Comparison of ENCODE assay signal across 10 cellular contexts in genomic region chr6:45713981-45714685, GRCh38.
DNase-seq lines count a peak whose midpoint lies in the region; ATAC-seq and TF ChIP-seq lines count a peak whose summit lies in the region.
"Had no signal": no experiment of that assay in that cellular context is flagged by ENCODE, and none has a peak within 500 bp of the region (broad histone marks: within the 10 kb centered on the region; RNA-seq: fewer than 3 reads in every experiment).

No MANE protein-coding gene starts in this region.

- H3K23ac ChIP-seq in trophoblast cell (ENCODE audit: low read length): no peak overlapping the region

- H3K4me3 ChIP-seq in OCI-LY3 (ENCODE audit: low read length) (peak overlapping the region; percentile 44), trophoblast cell (ENCODE audit: low read depth, low read length) (no peak overlapping the region)
- H3K4me3 ChIP-seq: HAP-1, vagina had no signal

- H3K9me3 ChIP-seq in OCI-LY3 (ENCODE audit: insufficient read depth, low read length) (no peaks in the 10 kb centered on the region), trophoblast cell (ENCODE audit: insufficient read depth, low read depth, low read length) (no peaks in the 10 kb centered on the region)
- H3K9me3 ChIP-seq: HAP-1, vagina had no signal

- peaks cover 4% of the 10 kb centered on the region; the same call in 1 of the 2 replicates for H4K20me1 ChIP-seq in OCI-LY3 (ENCODE audit: insufficient read depth, low read length)

- H3K27ac ChIP-seq in OCI-LY3 (ENCODE audit: low read length) (no peak overlapping the region), trophoblast cell (ENCODE audit: low read depth, low read length) (no peak overlapping the region)
- H3K27ac ChIP-seq: vagina had no signal

- no CpG with 5 or more reads among the region's 11 CpGs for WGBS in trophoblast cell (ENCODE audit: extremely low coverage, insufficient coverage, insufficient read length)

- H3K36me3 ChIP-seq in OCI-LY3 (replicated peaks; ENCODE audit: low read depth, low read length): peaks cover under 1% of the 10 kb centered on the region
- H3K36me3 ChIP-seq in trophoblast cell (ENCODE audit: control insufficient read depth in 1 of 2, insufficient read depth in 2 of 2, low read length in 2 of 2): no peaks in the 10 kb centered on the region
- H3K36me3 ChIP-seq: HAP-1, vagina had no signal

- H3K4me1 ChIP-seq in OCI-LY3 (ENCODE audit: low read length) (peaks cover 42% of the 10 kb centered on the region), trophoblast cell (ENCODE audit: control insufficient read depth in 1 of 2, insufficient read depth in 2 of 2, low read length in 2 of 2) (no peaks in the 10 kb centered on the region)
- H3K4me1 ChIP-seq: HAP-1, vagina had no signal

- H2BK12ac ChIP-seq in trophoblast cell (ENCODE audit: low read length): peak overlapping the region; percentile 76

- H3K79me2 ChIP-seq in OCI-LY3 (ENCODE audit: low read length) (no peaks in the 10 kb centered on the region), trophoblast cell (ENCODE audit: control insufficient read depth, insufficient read depth, low read length, poor library complexity) (no peaks in the 10 kb centered on the region)

- H2BK120ac ChIP-seq in trophoblast cell (ENCODE audit: insufficient read depth, low read length, poor library complexity): peak overlapping the region; percentile 30

- H3K27me3 ChIP-seq in OCI-LY3 (ENCODE audit: low read depth, low read length): peaks cover 82% of the 10 kb centered on the region
- no peaks in the 10 kb centered on the region for H3K27me3 ChIP-seq in trophoblast cell (ENCODE audit: insufficient read depth, low read length)
- H3K27me3 ChIP-seq: vagina had no signal

- no peak overlapping the region for H2BK5ac ChIP-seq in trophoblast cell (ENCODE audit: low read depth, low read length, poor library complexity)

- H3K79me1 ChIP-seq in trophoblast cell (ENCODE audit: low read length): no peaks in the 10 kb centered on the region

- no peak for ATAC-seq in GM18907 (IDR thresholded peaks at IDR 0.05; ENCODE audit: unreplicated experiment)
- no peak for ATAC-seq in GM18909 (IDR thresholded peaks at IDR 0.05; ENCODE audit: poor library complexity, unreplicated experiment)

- no peak overlapping the region for H2AK5ac ChIP-seq in trophoblast cell (ENCODE audit: low read length)

- no peak overlapping the region for H4K12ac ChIP-seq in trophoblast cell (ENCODE audit: low read depth, low read length)

- H3K4ac ChIP-seq in trophoblast cell (ENCODE audit: low read depth, low read length): no peak overlapping the region

- H3K18ac ChIP-seq in trophoblast cell (ENCODE audit: low read length): no peak overlapping the region

- H3K4me2 ChIP-seq in OCI-LY3 (ENCODE audit: low read length) (peak overlapping the region; percentile 59), trophoblast cell (ENCODE audit: low read length) (no peak overlapping the region)

- no peak overlapping the region for H2AFZ ChIP-seq in OCI-LY3 (ENCODE audit: low read depth, low read length)
- H2AFZ ChIP-seq in trophoblast cell (ENCODE audit: insufficient read depth, low read length, poor library complexity): no peak overlapping the region

- H3K9ac ChIP-seq in OCI-LY3 (ENCODE audit: low read length) (peak overlapping the region; percentile 4; the same call in 1 of the 2 replicates), trophoblast cell (ENCODE audit: low read length) (no peak overlapping the region)

- TF ChIP-seq CTCF in OCI-LY3 (IDR thresholded peaks at IDR 0.05; ENCODE audit: low read depth, low read length): no peak

- H3K14ac ChIP-seq in trophoblast cell (ENCODE audit: low read length): peak overlapping the region; percentile 32

- DNase-seq in activated CD8-positive, alpha-beta memory T cell treated with anti-CD3 and anti-CD28 coated beads, Interleukin-2, amount 50 U/mL, for 48 hours: peak; percentile 72
- no peak for DNase-seq in activated CD8-positive, alpha-beta memory T cell treated with anti-CD3 and anti-CD28 coated beads for 24 hours
- DNase-seq in amniotic epithelial cell (ENCODE audit: low read depth) (peak; percentile 14), trophoblast cell (no peak), NCI-H2171 treated with DMSO at 0.1 percent for 48 hours (lab: John Stamatoyannopoulos, UW) (no peak)

- no peak overlapping the region for H4K8ac ChIP-seq in trophoblast cell (ENCODE audit: low read depth, low read length)

- H4K91ac ChIP-seq in trophoblast cell (ENCODE audit: low read depth, low read length): peak overlapping the region; percentile 46

Comparison
In these comparisons a context has a peak if more than half of its experiments do, and no peak if none do; other contexts are left out.
1. DNase-seq: peak in activated CD8-positive, alpha-beta memory T cell treated with anti-CD3 and anti-CD28 coated beads, Interleukin-2, amount 50 U/mL, for 48 hours (single experiment) and amniotic epithelial cell (single experiment); none in activated CD8-positive, alpha-beta memory T cell treated with anti-CD3 and anti-CD28 coated beads for 24 hours (single experiment), trophoblast cell (0 of 2) and NCI-H2171 treated with DMSO at 0.1 percent for 48 hours (single experiment).